13 cellular contexts compared by ENCODE assay signal in genomic region chr12:26127404-26127803, GRCh38. TPM values are rescaled to one million over a fixed set of nuclear protein-coding genes. Genes with fewer than 3 reads are reported as not detected.
DNase-seq lines count a peak whose midpoint lies in the region; ATAC-seq and TF ChIP-seq lines count a peak whose summit lies in the region.
"Had no signal": no experiment of that assay in that cellular context is flagged by ENCODE, and none has a peak within 500 bp of the region (broad histone marks: within the 10 kb centered on the region; RNA-seq: fewer than 3 reads in every experiment).

No MANE protein-coding gene starts in this region.

- H3K4me3 Mint-ChIP-seq in CD8-positive, alpha-beta memory T cell = peak overlapping the region in 6 of 7 donors; percentile 15 to 56 (median 48)
- H3K4me3 Mint-ChIP-seq in osteocyte (ENCODE audit: unreplicated experiment) = peak overlapping the region; percentile 51

- peaks cover 22% of the 10 kb centered on the region for H3K4me1 ChIP-seq in CD8-positive, alpha-beta memory T cell (ENCODE audit: insufficient read depth, low read length)
- H3K4me1 ChIP-seq in MM.1S (ENCODE audit: low read length) (peaks cover 7% of the 10 kb centered on the region), endocrine pancreas (ENCODE audit: control insufficient read depth, insufficient read depth, low read length) (no peaks in the 10 kb centered on the region), ascending aorta (peaks cover 0 to 9% of the 10 kb centered on the region in 2 donors)

- no peak overlapping the region for H2AFZ ChIP-seq in MM.1S (ENCODE audit: low read length)

- peak overlapping the region in 1 of 8 donors; percentile 28 for H3K27ac Mint-ChIP-seq in CD8-positive, alpha-beta memory T cell
- no peak overlapping the region for H3K27ac Mint-ChIP-seq in osteocyte (ENCODE audit: unreplicated experiment)

- H3K9me2 ChIP-seq in MM.1S (replicated peaks; ENCODE audit: insufficient read depth, low read length) = no peaks in the 10 kb centered on the region

- peaks cover 40% of the 10 kb centered on the region for H3K27me3 ChIP-seq in CD8-positive, alpha-beta memory T cell (ENCODE audit: insufficient read depth, low read length, poor library complexity, severe bottlenecking)
- no peaks in the 10 kb centered on the region for H3K27me3 ChIP-seq in MM.1S (replicated peaks; ENCODE audit: insufficient read depth, low read length)
- H3K27me3 ChIP-seq in endocrine pancreas (ENCODE audit: control insufficient read depth, insufficient read depth, low read length) = peaks cover 5% of the 10 kb centered on the region
- H3K27me3 ChIP-seq in ascending aorta = no peaks in the 10 kb centered on the region

- no peaks in the 10 kb centered on the region for H3K9me3 ChIP-seq in CD8-positive, alpha-beta memory T cell (ENCODE audit: low read length)
- H3K9me3 ChIP-seq in MM.1S (replicated peaks; ENCODE audit: insufficient read depth, low read length) (no peaks in the 10 kb centered on the region), endocrine pancreas (ENCODE audit: control insufficient read depth, low read length) (no peaks in the 10 kb centered on the region), ascending aorta (no peaks in the 10 kb centered on the region)
- H3K9me3 ChIP-seq: BLaER1 had no signal

- no peak for ATAC-seq in GM19328 (IDR thresholded peaks at IDR 0.05; ENCODE audit: unreplicated experiment)
- ATAC-seq: stimulated activated naive CD8-positive, alpha-beta T cell treated with anti-CD3 and anti-CD28 coated beads, Interleukin-15, Interleukin-2, amounts not matched to agents 100 U/mL and 50 U/mL, for 24 hours had no signal

- POLR2A ChIA-PET in CD8-positive, alpha-beta memory T cell (lab: Charles Lee) = no interaction called here

- no peak overlapping the region for H3K27ac ChIP-seq in CD8-positive, alpha-beta memory T cell (ENCODE audit: low read depth, low read length)
- no peak overlapping the region; the same call in 1 of the 2 replicates for H3K27ac ChIP-seq in MM.1S (ENCODE audit: low read length)
- H3K27ac ChIP-seq in ascending aorta = peak overlapping the region in 1 of 2 donors; percentile 96
- H3K27ac ChIP-seq: BLaER1 had no signal

- H4K20me1 ChIP-seq in MM.1S (ENCODE audit: insufficient read depth, low read length) = no peaks in the 10 kb centered on the region

- H3K4me3 ChIP-seq in CD8-positive, alpha-beta memory T cell (ENCODE audit: low read length) = no peak overlapping the region
- no peak overlapping the region for H3K4me3 ChIP-seq in MM.1S (ENCODE audit: low read length)
- H3K4me3 ChIP-seq in endocrine pancreas (ENCODE audit: control insufficient read depth, insufficient read depth, low read length) = peak overlapping the region; percentile 29
- no peak overlapping the region for H3K4me3 ChIP-seq in ascending aorta

- H3K36me3 Mint-ChIP-seq in CD8-positive, alpha-beta memory T cell = no peaks in the 10 kb centered on the region
- no peaks in the 10 kb centered on the region for H3K36me3 Mint-ChIP-seq in osteocyte (ENCODE audit: unreplicated experiment)

- peaks cover 27 to 49% (median 32%) of the 10 kb centered on the region in 3 donors for H3K4me1 Mint-ChIP-seq in CD8-positive, alpha-beta memory T cell
- H3K4me1 Mint-ChIP-seq in osteocyte (ENCODE audit: unreplicated experiment) = peaks cover 27% of the 10 kb centered on the region

- TF ChIP-seq CTCF in MM.1S (IDR thresholded peaks at IDR 0.05; ENCODE audit: low read length) (no peak), osteocyte (IDR thresholded peaks at IDR 0.05) (no peak), ascending aorta (IDR thresholded peaks at IDR 0.05) (no peak)

- no peaks in the 10 kb centered on the region for H3K9me3 Mint-ChIP-seq in CD8-positive, alpha-beta memory T cell
- no peaks in the 10 kb centered on the region for H3K9me3 Mint-ChIP-seq in osteocyte (ENCODE audit: unreplicated experiment)

- H3K27me3 Mint-ChIP-seq in CD8-positive, alpha-beta memory T cell = peaks cover 67 to 77% of the 10 kb centered on the region in 2 donors
- H3K27me3 Mint-ChIP-seq in osteocyte (ENCODE audit: unreplicated experiment) = peaks cover 43% of the 10 kb centered on the region

- H3K79me2 ChIP-seq in MM.1S (ENCODE audit: low read length) = peaks cover 22% of the 10 kb centered on the region
- H3K79me2 ChIP-seq: hepatocyte had no signal

- CTCF ChIA-PET in CD8-positive, alpha-beta memory T cell (lab: Charles Lee) = no interaction called here

- no peaks in the 10 kb centered on the region for H3K36me3 ChIP-seq in CD8-positive, alpha-beta memory T cell (ENCODE audit: insufficient read depth, low read length)
- no peaks in the 10 kb centered on the region for H3K36me3 ChIP-seq in MM.1S (replicated peaks; ENCODE audit: insufficient read depth, low read length)
- H3K36me3 ChIP-seq in endocrine pancreas (ENCODE audit: control insufficient read depth, insufficient read depth, low read length) = peaks cover 3% of the 10 kb centered on the region
- no peaks in the 10 kb centered on the region for H3K36me3 ChIP-seq in ascending aorta
- H3K36me3 ChIP-seq: BLaER1 had no signal

- peaks cover 40% of the 10 kb centered on the region for H3F3A ChIP-seq in MM.1S (ENCODE audit: insufficient read depth, low read length)

- intact Hi-C loops in ascending aorta (cut with DNase I) = loop anchor here (2.0 to 5.0 kb wide), 2 partner anchors 147 to 160 kb away; no protein-coding TSS in a partner anchor

- DNase-seq in CD8-positive, alpha-beta memory T cell = no peak
- DNase-seq in MM.1S (no peak), osteocyte (ENCODE audit: extremely low spot score, unreplicated experiment) (no peak), nucleus accumbens (lab: John Stamatoyannopoulos, UW) (no peak), NOMO-1 treated with dmso at 0.1 percent for 144 hours (lab: John Stamatoyannopoulos, UW; ENCODE audit: unreplicated experiment) (no peak), ascending aorta (ENCODE audit: low spot score in 2 of 2) (no peak)
- DNase-seq: activated CD4-positive, alpha-beta T cell treated with anti-CD3 and anti-CD28 coated beads for 48 hours; central memory CD4-positive, alpha-beta T cell; stimulated activated naive CD8-positive, alpha-beta T cell treated with anti-CD3 and anti-CD28 coated beads, Interleukin-15, Interleukin-2, amounts not matched to agents 100 U/mL and 50 U/mL, for 24 hours had no signal

- H3K9ac ChIP-seq in MM.1S (ENCODE audit: low read length) (peak overlapping the region; percentile 97; the same call in 1 of the 2 replicates), endocrine pancreas (ENCODE audit: control insufficient read depth, insufficient read depth, low read length) (no peak overlapping the region)
- H3K9ac ChIP-seq: BLaER1 had no signal

- H3K4me2 ChIP-seq in MM.1S (ENCODE audit: low read depth, low read length) = peak overlapping the region; percentile 97; the same call in 1 of the 2 replicates

RNA-seq across cellular contexts. Expression of gene BHLHE41, which starts 2.6 kb away (rescaled TPM):
- total RNA-seq in CD8-positive, alpha-beta memory T cell = not detected
- polyA plus RNA-seq in CD8-positive, alpha-beta memory T cell = not detected
- 1.1 and 1.4 TPM in 2 replicates for total RNA-seq in osteocyte
- 2.9 TPM for total RNA-seq in ascending aorta
